1 cellular context compared by ENCODE assay signal in genomic region chr2:100887039-100887578, GRCh38.
TF ChIP-seq lines count a peak whose summit lies in the region.

No MANE protein-coding gene starts in this region.

TF ChIP-seq in GM23338, 12 proteins besides CTCF, POLR2A, EP300 and RAD21:
- TF ChIP-seq JUNB (IDR thresholded peaks at IDR 0.05; ENCODE audit: unreplicated experiment): no peak
- no peak for TF ChIP-seq REST (IDR thresholded peaks at IDR 0.05; ENCODE audit: unreplicated experiment)
- TF ChIP-seq NANOG (IDR thresholded peaks at IDR 0.05; ENCODE audit: borderline replicate concordance): no peak
- no peak for TF ChIP-seq POLR2AphosphoS5 (IDR thresholded peaks at IDR 0.05; ENCODE audit: low read depth)
- no peak for TF ChIP-seq ZNF114 (CRISPR knock-in tag; IDR thresholded peaks at IDR 0.05)
- no peak for TF ChIP-seq STAT1 (IDR thresholded peaks at IDR 0.05; ENCODE audit: unreplicated experiment)
- TF ChIP-seq ETS1 (IDR thresholded peaks at IDR 0.05): no peak
- no peak for TF ChIP-seq EZH2 (IDR thresholded peaks at IDR 0.05; ENCODE audit: low read depth, unreplicated experiment)
- no peak for TF ChIP-seq EZH2phosphoT487 (IDR thresholded peaks at IDR 0.05; ENCODE audit: unreplicated experiment)
- no peak for TF ChIP-seq ZNF331 (CRISPR knock-in tag; IDR thresholded peaks at IDR 0.05; ENCODE audit: low read depth)
